Comparison of ENCODE assay signal across 9 cellular contexts in the genomic region with DNA sequence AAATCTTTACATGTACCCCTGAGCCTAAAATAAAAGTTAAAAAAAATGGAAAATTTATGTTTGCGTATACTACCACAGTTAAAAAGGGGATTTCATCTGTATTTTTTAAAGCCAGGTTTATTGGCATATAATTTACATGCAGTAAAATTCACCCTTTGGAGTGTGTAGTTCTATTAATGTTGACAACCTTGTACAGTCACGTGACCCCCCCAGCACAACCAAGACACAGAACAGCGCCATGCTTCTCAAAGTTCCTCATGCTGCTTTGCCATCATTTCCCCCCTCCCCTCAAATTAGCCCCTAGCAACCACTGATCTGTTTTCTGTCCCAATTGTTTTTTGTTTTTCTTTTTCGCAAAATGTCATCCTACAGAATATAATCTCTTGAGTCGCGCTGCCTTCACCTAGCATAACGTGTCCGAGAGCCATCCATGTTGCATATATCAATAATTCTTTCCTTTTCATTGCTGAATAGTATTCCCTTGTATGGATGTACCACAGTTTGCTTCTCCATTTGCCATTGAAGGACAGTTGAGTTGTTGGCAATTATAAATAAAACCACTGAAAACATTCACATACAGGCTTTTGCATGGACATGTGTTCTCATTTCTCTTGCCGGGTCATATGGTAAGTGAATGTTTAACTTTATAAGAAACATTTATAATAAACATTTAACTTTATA.
"Had no signal": no experiment of that assay in that cellular context is flagged by ENCODE, and none has a peak within 500 bp of the region (broad histone marks: within the 10 kb centered on the region; RNA-seq: fewer than 3 reads in every experiment).

No MANE protein-coding gene starts in this region.

- H3K9ac ChIP-seq: GM23248 had no signal

- FAIRE-seq: H54 had no signal

- H2AFZ ChIP-seq: GM23248 had no signal

- H3K27ac ChIP-seq: GM23248, HL-60 had no signal

- H3K4me3 ChIP-seq: GM23248 had no signal

- DNase-seq: GM23248, GOT3, H9, HCEC 1CT, HFFc6, IMR-90, KG1 had no signal
